8 cellular contexts compared by ENCODE assay signal in genomic region chr13:94595943-94596574, GRCh38. TPM values are rescaled to one million over a fixed set of nuclear protein-coding genes. Genes with fewer than 3 reads are reported as not detected.
DNase-seq lines count a peak whose midpoint lies in the region; ATAC-seq and TF ChIP-seq lines count a peak whose summit lies in the region.

Gene TGDS, minus strand, starts transcription at chr13:94596152. Its CDS starts 16 bp downstream, at chr13:94596136.

- DNase-seq in NCI-H2081 treated with DMSO at 0.1 percent for 48 hours (lab: John Stamatoyannopoulos, UW) (peak; percentile 70), T1000 (lab: John Stamatoyannopoulos, UW) (peak; percentile 71), astrocyte of the hippocampus (ENCODE audit: low read depth, low spot score) (peak; percentile 96), hepatocyte (ENCODE audit: low spot score) (peak; percentile 94), renal cortical epithelial cell (ENCODE audit: low read depth) (peak; percentile 91), aorta (peak; percentile 95 to 97)

- ATAC-seq in GM18517 (IDR thresholded peaks at IDR 0.05; ENCODE audit: unreplicated experiment) (peak; percentile 95), HG03039 (IDR thresholded peaks at IDR 0.05; ENCODE audit: unreplicated experiment) (peak; percentile 95), aorta (ENCODE audit: low FRiP score) (peak; percentile 97)

- TF ChIP-seq CTCF in hepatocyte (IDR thresholded peaks at IDR 0.05; ENCODE audit: poor library complexity): no peak

- intact Hi-C loops in aorta (cut with DNase I): loop anchor here in 1 of 2 donors (1.0 kb wide), 1 partner anchor 47 kb away; no protein-coding TSS in a partner anchor

- no peaks in the 10 kb centered on the region for H3K9me2 ChIP-seq in hepatocyte (replicated peaks; ENCODE audit: insufficient read depth)

- no peaks in the 10 kb centered on the region for H3K36me3 ChIP-seq in hepatocyte (replicated peaks; ENCODE audit: insufficient read depth, low read depth)
- H3K36me3 ChIP-seq in aorta (ENCODE audit: control insufficient read depth in 1 of 2, insufficient read depth in 2 of 2, low read length in 1 of 2): no peaks in the 10 kb centered on the region

- H2AFZ ChIP-seq in hepatocyte: peak within 1 kb of the TSS; percentile 92

- peak within 1 kb of the TSS; percentile 95 for H3K4me2 ChIP-seq in hepatocyte

- H3K27ac ChIP-seq in hepatocyte: peak within 1 kb of the TSS; percentile 81
- peak within 1 kb of the TSS in 1 of 2 donors; percentile 42 for H3K27ac ChIP-seq in aorta (ENCODE audit: low read depth in 1 of 2, low read length in 2 of 2)

- H3K4me3 ChIP-seq in hepatocyte: peak within 1 kb of the TSS; percentile 88
- H3K4me3 ChIP-seq in aorta (ENCODE audit: low read length in 2 of 2): peak within 1 kb of the TSS; percentile 73 to 98

- peaks cover 40% of the 10 kb centered on the region for H3K79me2 ChIP-seq in hepatocyte

- H3K9me3 ChIP-seq in hepatocyte (ENCODE audit: low read depth) (no peaks in the 10 kb centered on the region), aorta (ENCODE audit: control insufficient read depth, low read length) (no peaks in the 10 kb centered on the region)

- H3K4me1 ChIP-seq in hepatocyte (ENCODE audit: insufficient read depth) (peaks cover 16% of the 10 kb centered on the region), aorta (ENCODE audit: control insufficient read depth in 1 of 2, insufficient read depth in 2 of 2, low read length in 2 of 2) (peaks cover 0 to 9% of the 10 kb centered on the region in 2 donors)

- no peaks in the 10 kb centered on the region for H4K20me1 ChIP-seq in hepatocyte (ENCODE audit: insufficient read depth, poor library complexity, severe bottlenecking)

- WGBS in hepatocyte (ENCODE audit: low lambda C conversion rate, missing lambda C conversion rate): 2% methylated on average over 40 of the region's 41 CpGs
- WGBS in aorta, 2 donors: 0% methylated on average over 41 of the region's 41 CpGs

- no peaks in the 10 kb centered on the region for H3K27me3 ChIP-seq in hepatocyte
- H3K27me3 ChIP-seq in aorta (ENCODE audit: control insufficient read depth in 1 of 2, insufficient read depth in 2 of 2, low read length in 1 of 2): no peaks in the 10 kb centered on the region

RNA-seq across cellular contexts. Expression of gene TGDS, which starts in this region (rescaled TPM):
- total RNA-seq in hepatocyte (21.5 and 25.3 TPM in 2 replicates), renal cortical epithelial cell (18.0 and 29.3 TPM in 2 replicates), aorta (10 to 100 TPM in 1 of 2 donors, 1 to 10 TPM in 1; 8.9 to 10.4 TPM)
- polyA plus RNA-seq in hepatocyte (7.8 and 8.6 TPM in 2 replicates), aorta (1 to 10 TPM; 8.4 to 8.8 TPM)
